In the genomic region with DNA sequence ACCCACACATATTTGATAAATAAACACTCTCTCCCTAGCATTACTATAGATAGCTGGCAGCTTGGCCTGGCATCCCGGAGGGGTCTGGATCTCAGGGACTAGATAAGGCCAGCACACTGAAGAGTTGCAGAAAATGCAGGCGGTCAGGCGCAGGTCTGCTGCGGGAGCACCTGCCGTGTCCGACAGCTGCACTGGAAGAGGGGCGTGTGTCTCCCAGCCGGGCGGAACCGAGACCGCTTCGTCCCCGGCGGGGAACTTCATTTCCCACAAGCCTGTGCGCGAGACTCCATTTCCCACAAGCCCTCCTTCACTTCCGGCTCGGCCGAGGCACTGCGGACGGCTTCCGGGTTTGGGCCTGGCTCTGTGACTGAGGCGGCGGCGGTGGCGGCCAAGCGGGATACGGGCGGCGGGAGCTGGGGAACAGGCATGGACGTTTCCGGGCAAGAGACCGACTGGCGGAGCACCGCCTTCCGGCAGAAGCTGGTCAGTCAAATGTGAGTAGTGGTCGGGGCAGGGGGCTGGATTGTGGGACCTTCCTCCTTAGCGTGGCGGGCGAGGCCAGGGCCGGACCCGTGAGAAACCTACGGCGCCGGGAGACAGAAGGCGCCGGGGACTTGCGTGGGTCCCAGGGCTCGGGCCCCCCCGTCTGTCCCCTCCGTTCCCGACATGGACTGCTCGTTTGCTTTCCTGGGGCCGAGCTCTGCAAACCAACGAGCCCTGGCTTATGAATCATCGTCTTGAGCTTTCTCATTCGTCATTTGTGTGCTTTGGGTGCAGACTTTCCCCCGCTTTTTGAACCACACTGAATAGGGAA, we compare ENCODE assay signal across 8 cellular contexts. TPM values are rescaled to one million over a fixed set of nuclear protein-coding genes. Genes with fewer than 3 reads are reported as not detected.
DNase-seq lines count a peak whose midpoint lies in the region; ATAC-seq, FAIRE-seq and TF ChIP-seq lines count a peak whose summit lies in the region.

Gene MED15 (plus strand): TSS at position 358 of the 814 bp plus-strand sequence. CDS start 69 bp downstream, at position 427.

- H3K27me3 ChIP-seq in breast epithelium (no peaks in the 10 kb centered on the region), small intestine (ENCODE audit: control insufficient read depth in 2 of 2, insufficient read depth in 2 of 2, low read length in 2 of 2) (no peaks in the 10 kb centered on the region)

- H3K27ac ChIP-seq in VCaP = peak within 1 kb of the TSS; percentile 88
- H3K27ac ChIP-seq in breast epithelium = peak within 1 kb of the TSS; percentile 97 to 98
- H3K27ac ChIP-seq in small intestine (ENCODE audit: low read depth in 1 of 2, low read length in 1 of 2) = peak within 1 kb of the TSS; percentile 87 to 99

- ATAC-seq in GM18520 (IDR thresholded peaks at IDR 0.05; ENCODE audit: unreplicated experiment) = peak; percentile 66
- peak; percentile 69 for ATAC-seq in HG03064 (IDR thresholded peaks at IDR 0.05; ENCODE audit: low read depth, unreplicated experiment)

- WGBS in small intestine, 3 donors = 1% methylated on average over 46 to 58 of the region's 58 CpGs

- FAIRE-seq in small intestine (lab: Jason Lieb, UNC) = no peak

- TF ChIP-seq POLR2A in breast epithelium (IDR thresholded peaks at IDR 0.05) = peak; percentile 80

- no peaks in the 10 kb centered on the region for H3K36me3 ChIP-seq in breast epithelium
- no peaks in the 10 kb centered on the region for H3K36me3 ChIP-seq in small intestine (ENCODE audit: control insufficient read depth in 2 of 2, insufficient read depth in 2 of 2, low read length in 2 of 2)

- TF ChIP-seq CTCF in VCaP (conservative IDR thresholded peaks at IDR 0.05) (no peak), breast epithelium (IDR thresholded peaks at IDR 0.05) (no peak)

- DNase-seq in 8988T = peak; percentile 46
- peak; percentile 54 for DNase-seq in NCI-H2196 treated with DMSO at 0.1 percent for 48 hours (lab: John Stamatoyannopoulos, UW; ENCODE audit: unreplicated experiment)
- peak; percentile 84 to 88 for DNase-seq in breast epithelium (ENCODE audit: low spot score in 2 of 2)
- peak; percentile 90 for DNase-seq in iPS-NIHi11 (ENCODE audit: low spot score)
- peak; percentile 92 for DNase-seq in small intestine

- intact Hi-C loops in breast epithelium (cut with DNase I; ENCODE audit: low total_unique reads) = no loop called here

- H3K9me3 ChIP-seq in breast epithelium (no peaks in the 10 kb centered on the region), small intestine (ENCODE audit: control insufficient read depth, low read depth) (no peaks in the 10 kb centered on the region)

- peaks cover 5 to 7% of the 10 kb centered on the region in 2 donors for H3K4me1 ChIP-seq in breast epithelium
- peaks cover 7 to 8% of the 10 kb centered on the region in 2 donors for H3K4me1 ChIP-seq in small intestine (ENCODE audit: control insufficient read depth in 2 of 2, insufficient read depth in 1 of 2, low read depth in 1 of 2, low read length in 1 of 2)

- H3K4me3 ChIP-seq in breast epithelium = peak within 1 kb of the TSS; percentile 85 to 96 (median 90)
- peak within 1 kb of the TSS; percentile 72 to 95 for H3K4me3 ChIP-seq in small intestine (ENCODE audit: low read depth in 1 of 2, low read length in 2 of 2)

RNA-seq across cellular contexts. Expression of gene MED15, which starts in this region (rescaled TPM):
- 10 to 100 TPM; 36.6 to 53.1 (median 52.3) TPM for total RNA-seq in breast epithelium
- 100 to 1,000 TPM in 1 of 3 donors, 10 to 100 TPM in 2; 56.6 to 106 (median 96.7) TPM for polyA plus RNA-seq in small intestine

Comparison
In these comparisons a context has a peak if more than half of its experiments do, and no peak if none do; other contexts are left out.
1. Peak in every context shown above with its lines: DNase-seq, ATAC-seq, H3K4me3 ChIP-seq and H3K27ac ChIP-seq.